In genomic region chr22:50009765-50010675, GRCh38 we compare ENCODE assay signal across 15 cellular contexts. TPM values are rescaled to one million over a fixed set of nuclear protein-coding genes. Genes with fewer than 3 reads are reported as not detected.
DNase-seq lines count a peak whose midpoint lies in the region; TF ChIP-seq lines count a peak whose summit lies in the region.
"Had no signal": no experiment of that assay in that cellular context is flagged by ENCODE, and none has a peak within 500 bp of the region (broad histone marks: within the 10 kb centered on the region; RNA-seq: fewer than 3 reads in every experiment).

No MANE protein-coding gene starts in this region.

- POLR2A ChIA-PET in activated CD4-positive, alpha-beta memory T cell treated with anti-CD3 and anti-CD28 coated beads for 36 hours (lab: Charles Lee), result interaction anchor here (0.9 to 1.2 kb wide), 2 partner anchors 48 kb away, joined by 3 to 4 read pairs; no protein-coding TSS in a partner anchor
- POLR2A ChIA-PET in activated CD4-positive, alpha-beta memory T cell treated with anti-CD3 and anti-CD28 coated beads, Interleukin-2, amount 10 ng/mL, durations not matched to agents 7 days and 5 days (lab: Charles Lee), result no interaction called here

- peaks cover 21% of the 10 kb centered on the region for H3K4me1 Mint-ChIP-seq in activated CD4-positive, alpha-beta memory T cell treated with anti-CD3 and anti-CD28 coated beads for 36 hours (ENCODE audit: low read depth)
- H3K4me1 Mint-ChIP-seq in activated CD4-positive, alpha-beta memory T cell treated with anti-CD3 and anti-CD28 coated beads, Interleukin-2, amount 10 ng/mL, durations not matched to agents 7 days and 5 days, result peaks cover 16% of the 10 kb centered on the region
- peaks cover 2% of the 10 kb centered on the region for H3K4me1 Mint-ChIP-seq in progenitor cell of endocrine pancreas (ENCODE audit: low read depth)

- CTCF ChIA-PET in activated CD4-positive, alpha-beta memory T cell treated with anti-CD3 and anti-CD28 coated beads for 36 hours (lab: Charles Lee), result interaction anchor here (0.6 to 1.7 kb wide), 3 partner anchors 16 to 21 kb away, joined by 3 to 4 read pairs (median 3); no protein-coding TSS in a partner anchor
- CTCF ChIA-PET in activated CD4-positive, alpha-beta memory T cell treated with anti-CD3 and anti-CD28 coated beads, Interleukin-2, amount 10 ng/mL, durations not matched to agents 7 days and 5 days (lab: Charles Lee), result no interaction called here

- no peak for DNase-seq in activated CD4-positive, alpha-beta memory T cell treated with anti-CD3 and anti-CD28 coated beads for 36 hours
- DNase-seq in activated CD4-positive, alpha-beta memory T cell treated with anti-CD3 and anti-CD28 coated beads, Interleukin-2, amount 10 ng/mL, durations not matched to agents 7 days and 5 days, result no peak
- peak; percentile 85 for DNase-seq in H7
- peak; percentile 11 for DNase-seq in hepatocyte (ENCODE audit: low spot score)
- DNase-seq in spleen, result no peak
- no peak for DNase-seq in progenitor cell of endocrine pancreas (ENCODE audit: low spot score, unreplicated experiment)
- no peak for DNase-seq in stimulated activated CD4-positive, alpha-beta T cell treated with anti-CD3 and anti-CD28 coated beads, Interleukin-4, amount 100 ng/mL, for 24 hours
- DNase-seq in cortex of kidney (lab: John Stamatoyannopoulos, UW), result no peak
- DNase-seq: gastrocnemius medialis, GM23248, small intestine had no signal

- no peaks in the 10 kb centered on the region for H3K79me2 ChIP-seq in hepatocyte

- H3K27me3 ChIP-seq in H7 (ENCODE audit: control insufficient read depth, insufficient read depth, low read length), result peaks cover 37% of the 10 kb centered on the region
- H3K27me3 ChIP-seq in hepatocyte, result peaks cover 47% of the 10 kb centered on the region
- peaks cover 2 to 61% (median 50%) of the 10 kb centered on the region in 7 donors for H3K27me3 ChIP-seq in spleen (replicated peaks in 1 of 7)

- H2AFZ ChIP-seq in hepatocyte, result no peak overlapping the region
- H2AFZ ChIP-seq: GM23248 had no signal

- peaks cover 8% of the 10 kb centered on the region for H3K4me1 ChIP-seq in hepatocyte (ENCODE audit: insufficient read depth)
- H3K4me1 ChIP-seq in spleen, result peaks cover 2 to 47% (median 33%) of the 10 kb centered on the region in 6 donors
- H3K4me1 ChIP-seq: gastrocnemius medialis, SJSA1 had no signal

- no peaks in the 10 kb centered on the region for H3K9me2 ChIP-seq in hepatocyte (replicated peaks; ENCODE audit: insufficient read depth)

- H3K4me3 Mint-ChIP-seq in activated CD4-positive, alpha-beta memory T cell treated with anti-CD3 and anti-CD28 coated beads for 36 hours, result peak overlapping the region; percentile 31
- no peak overlapping the region for H3K4me3 Mint-ChIP-seq in activated CD4-positive, alpha-beta memory T cell treated with anti-CD3 and anti-CD28 coated beads, Interleukin-2, amount 10 ng/mL, durations not matched to agents 7 days and 5 days
- H3K4me3 Mint-ChIP-seq in progenitor cell of endocrine pancreas (ENCODE audit: low read depth), result no peak overlapping the region

- H3K9me3 ChIP-seq in hepatocyte (ENCODE audit: low read depth), result no peaks in the 10 kb centered on the region
- H3K9me3 ChIP-seq in spleen, result no peaks in the 10 kb centered on the region
- H3K9me3 ChIP-seq: gastrocnemius medialis, SJSA1 had no signal

- TF ChIP-seq CTCF in hepatocyte (IDR thresholded peaks at IDR 0.05; ENCODE audit: poor library complexity) (no peak), spleen (IDR thresholded peaks at IDR 0.05 in 8 of 11, conservative IDR thresholded peaks at IDR 0.05 in 3 of 11) (no peak), progenitor cell of endocrine pancreas (IDR thresholded peaks at IDR 0.05; ENCODE audit: unreplicated experiment) (no peak)

- H3K36me3 ChIP-seq in H7 (replicated peaks; ENCODE audit: control insufficient read depth, insufficient read depth, low read length) (no peaks in the 10 kb centered on the region), hepatocyte (replicated peaks; ENCODE audit: insufficient read depth, low read depth) (no peaks in the 10 kb centered on the region), spleen (no peaks in the 10 kb centered on the region)
- H3K36me3 ChIP-seq: gastrocnemius medialis, SJSA1 had no signal

- H3K36me3 Mint-ChIP-seq in activated CD4-positive, alpha-beta memory T cell treated with anti-CD3 and anti-CD28 coated beads for 36 hours, result no peaks in the 10 kb centered on the region
- no peaks in the 10 kb centered on the region for H3K36me3 Mint-ChIP-seq in activated CD4-positive, alpha-beta memory T cell treated with anti-CD3 and anti-CD28 coated beads, Interleukin-2, amount 10 ng/mL, durations not matched to agents 7 days and 5 days (ENCODE audit: low read depth)
- no peaks in the 10 kb centered on the region for H3K36me3 Mint-ChIP-seq in progenitor cell of endocrine pancreas (ENCODE audit: insufficient read depth)
- H3K36me3 Mint-ChIP-seq: naive thymus-derived CD4-positive, alpha-beta T cell had no signal

- H3K4me3 ChIP-seq in H7 (ENCODE audit: insufficient read depth, low read depth, low read length) (peak overlapping the region; percentile 34; the same call in 1 of the 2 replicates), hepatocyte (no peak overlapping the region), spleen (peak overlapping the region in 5 of 8 donors; percentile 18 to 61 (median 25))
- H3K4me3 ChIP-seq: gastrocnemius medialis, GM23248, SJSA1 had no signal

- TF ChIP-seq POLR2A in spleen (IDR thresholded peaks at IDR 0.05), result no peak

- no peak overlapping the region for H3K27ac ChIP-seq in hepatocyte
- peak overlapping the region in 1 of 8 donors; percentile 30 for H3K27ac ChIP-seq in spleen
- H3K27ac ChIP-seq: gastrocnemius medialis, GM23248, SJSA1 had no signal

- H3K9me3 Mint-ChIP-seq in activated CD4-positive, alpha-beta memory T cell treated with anti-CD3 and anti-CD28 coated beads for 36 hours, result no peaks in the 10 kb centered on the region
- H3K9me3 Mint-ChIP-seq in activated CD4-positive, alpha-beta memory T cell treated with anti-CD3 and anti-CD28 coated beads, Interleukin-2, amount 10 ng/mL, durations not matched to agents 7 days and 5 days, result no peaks in the 10 kb centered on the region
- H3K9me3 Mint-ChIP-seq in progenitor cell of endocrine pancreas (ENCODE audit: low read depth), result no peaks in the 10 kb centered on the region

- 84% methylated on average over 41 of the region's 46 CpGs for WGBS in hepatocyte (ENCODE audit: low lambda C conversion rate, missing lambda C conversion rate)
- 60 to 83% (median 68%) methylated on average over 24 to 46 of the region's 46 CpGs for WGBS in spleen, 5 donors

- peaks cover 3% of the 10 kb centered on the region for H3K27me3 Mint-ChIP-seq in activated CD4-positive, alpha-beta memory T cell treated with anti-CD3 and anti-CD28 coated beads for 36 hours
- peaks cover 21% of the 10 kb centered on the region for H3K27me3 Mint-ChIP-seq in activated CD4-positive, alpha-beta memory T cell treated with anti-CD3 and anti-CD28 coated beads, Interleukin-2, amount 10 ng/mL, durations not matched to agents 7 days and 5 days
- H3K27me3 Mint-ChIP-seq in progenitor cell of endocrine pancreas, result peaks cover 27% of the 10 kb centered on the region

- intact Hi-C loops in activated CD4-positive, alpha-beta memory T cell treated with anti-CD3 and anti-CD28 coated beads for 36 hours (cut with micrococcal nuclease), result no loop called here
- intact Hi-C loops in spleen (cut with DNase I; ENCODE audit: low total_unique reads), result no loop called here

- peak overlapping the region; percentile 46 for H3K4me2 ChIP-seq in hepatocyte

- H4K20me1 ChIP-seq in hepatocyte (ENCODE audit: insufficient read depth, poor library complexity, severe bottlenecking), result no peaks in the 10 kb centered on the region

- H3K27ac Mint-ChIP-seq in activated CD4-positive, alpha-beta memory T cell treated with anti-CD3 and anti-CD28 coated beads for 36 hours, result no peak overlapping the region
- H3K27ac Mint-ChIP-seq in activated CD4-positive, alpha-beta memory T cell treated with anti-CD3 and anti-CD28 coated beads, Interleukin-2, amount 10 ng/mL, durations not matched to agents 7 days and 5 days, result no peak overlapping the region
- H3K27ac Mint-ChIP-seq in progenitor cell of endocrine pancreas, result no peak overlapping the region

RNA-seq across cellular contexts. Expression of gene IL17REL, which starts 2.5 kb away (rescaled TPM):
- 1 to 10 TPM in 1 of 2 experiments, under 1 TPM in 1; 0.73 to 1.1 TPM for total RNA-seq in activated CD4-positive, alpha-beta memory T cell treated with anti-CD3 and anti-CD28 coated beads for 36 hours
- total RNA-seq in activated CD4-positive, alpha-beta memory T cell treated with anti-CD3 and anti-CD28 coated beads, Interleukin-2, amount 10 ng/mL, durations not matched to agents 7 days and 5 days, result not detected
- 0.04 TPM in 1 of 2 replicates, not detected in the other for total RNA-seq in H7 (2014; rRNA removed; shearing (Covaris generic))
- total RNA-seq in hepatocyte, result not detected in 2 replicates
- polyA plus RNA-seq in hepatocyte, result not detected in 2 replicates
- total RNA-seq in spleen, result 1 to 10 TPM in 2 of 7 donors, under 1 TPM in 5; 0.23 to 1.9 (median 0.94) TPM
- 1 to 10 TPM in 1 of 3 donors, under 1 TPM in 2; 0.21 to 1.2 (median 0.33) TPM for polyA plus RNA-seq in spleen
- 0.10 TPM in 1 of 2 replicates, not detected in the other for total RNA-seq in progenitor cell of endocrine pancreas
- total RNA-seq: A673; gastrocnemius medialis; GM23248; naive thymus-derived CD4-positive, alpha-beta T cell; SJSA1 had no signal
- polyA plus RNA-seq: GM23248; naive thymus-derived CD4-positive, alpha-beta T cell had no signal

RNA-seq across cellular contexts. Expression of gene TTLL8, which starts 48.1 kb away (rescaled TPM):
- total RNA-seq in activated CD4-positive, alpha-beta memory T cell treated with anti-CD3 and anti-CD28 coated beads for 36 hours, result not detected
- not detected for total RNA-seq in activated CD4-positive, alpha-beta memory T cell treated with anti-CD3 and anti-CD28 coated beads, Interleukin-2, amount 10 ng/mL, durations not matched to agents 7 days and 5 days
- not detected in 2 replicates for total RNA-seq in H7 (2014; rRNA removed; shearing (Covaris generic))
- total RNA-seq in hepatocyte, result not detected in 2 replicates
- not detected in 2 replicates for polyA plus RNA-seq in hepatocyte
- not detected for total RNA-seq in spleen
- polyA plus RNA-seq in spleen, result not detected
- total RNA-seq in progenitor cell of endocrine pancreas, result not detected in 2 replicates
- total RNA-seq: A673; gastrocnemius medialis; GM23248; naive thymus-derived CD4-positive, alpha-beta T cell; SJSA1 had no signal
- polyA plus RNA-seq: GM23248; naive thymus-derived CD4-positive, alpha-beta T cell; small intestine; thymus had no signal

RNA-seq across cellular contexts. Expression of gene PIM3, which starts 49.4 kb away (rescaled TPM):
- total RNA-seq in activated CD4-positive, alpha-beta memory T cell treated with anti-CD3 and anti-CD28 coated beads for 36 hours, result 100 to 1,000 TPM; 222 to 231 TPM
- total RNA-seq in activated CD4-positive, alpha-beta memory T cell treated with anti-CD3 and anti-CD28 coated beads, Interleukin-2, amount 10 ng/mL, durations not matched to agents 7 days and 5 days, result 10 to 100 TPM; 60.1 to 62.3 TPM
- total RNA-seq in H7 (2014; rRNA removed; shearing (Covaris generic)), result 71.2 and 79.7 TPM in 2 replicates
- 71.8 and 81.1 TPM in 2 replicates for total RNA-seq in hepatocyte
- polyA plus RNA-seq in hepatocyte, result 131 and 138 TPM in 2 replicates
- total RNA-seq in spleen, result 100 to 1,000 TPM in 5 of 7 donors, 10 to 100 TPM in 2; 72.1 to 134 (median 109) TPM
- 10 to 100 TPM; 49.5 to 84.4 (median 52.0) TPM for polyA plus RNA-seq in spleen
- 17.4 and 19.0 TPM in 2 replicates for total RNA-seq in progenitor cell of endocrine pancreas

Comparison
In these comparisons a context has a peak if more than half of its experiments do, and no peak if none do; other contexts are left out.
1. DNase-seq: peak in H7 (single experiment) and hepatocyte (single experiment); none in activated CD4-positive, alpha-beta memory T cell treated with anti-CD3 and anti-CD28 coated beads for 36 hours (single experiment), activated CD4-positive, alpha-beta memory T cell treated with anti-CD3 and anti-CD28 coated beads, Interleukin-2, amount 10 ng/mL, durations not matched to agents 7 days and 5 days (single experiment), spleen (single experiment), progenitor cell of endocrine pancreas (single experiment), stimulated activated CD4-positive, alpha-beta T cell treated with anti-CD3 and anti-CD28 coated beads, Interleukin-4, amount 100 ng/mL, for 24 hours (single experiment) and cortex of kidney (single experiment).